In genomic region chr2:34677119-34677531, GRCh38 we compare ENCODE assay signal across 8 cellular contexts.
A peak's percentile ranks its signal among the peaks of the same experiment; 100 is the strongest.
DNase-seq lines count a peak whose midpoint lies in the region; ATAC-seq and TF ChIP-seq lines count a peak whose summit lies in the region.
"Not testable (repeated sequence)": the region's sequence is repeated elsewhere in the genome, so short reads cannot be mapped to it uniquely, and the experiment has no call there.

No MANE protein-coding gene starts in this region.

- peak overlapping the region; percentile 39 for H3K27ac Mint-ChIP-seq in endodermal cell
- peak overlapping the region; percentile 90 for H3K27ac Mint-ChIP-seq in neural progenitor cell

- not testable (repeated sequence) for H4K20me1 ChIP-seq in neural progenitor cell (ENCODE audit: low read depth)

- H3K4me1 ChIP-seq in endodermal cell (ENCODE audit: control insufficient read depth, insufficient read depth, low read length); neural progenitor cell: not testable (repeated sequence)

- H2AFZ ChIP-seq in neural progenitor cell (replicated peaks) = peak overlapping the region; percentile 26

- H3K79me2 ChIP-seq in neural progenitor cell (ENCODE audit: low read depth) = not testable (repeated sequence)

- H3K9me3 Mint-ChIP-seq in endodermal cell, neural progenitor cell: not testable (repeated sequence)

- not testable (repeated sequence) for H3F3A ChIP-seq in neural progenitor cell (ENCODE audit: low read depth)

- not testable (repeated sequence) for DNase-seq in endodermal cell; neural progenitor cell (ENCODE audit: low spot score)
- peak; percentile 58 for DNase-seq in left lobe of liver (ENCODE audit: low spot score)

- not testable (repeated sequence) for H3K27ac ChIP-seq in endodermal cell (ENCODE audit: low read depth, low read length); neural progenitor cell

- ATAC-seq in GM18498 (IDR thresholded peaks at IDR 0.05; ENCODE audit: unreplicated experiment) = peak; percentile 52
- ATAC-seq in GM18907 (IDR thresholded peaks at IDR 0.05; ENCODE audit: unreplicated experiment) = peak; percentile 61
- peak; percentile 63 for ATAC-seq in GM21423 (IDR thresholded peaks at IDR 0.05; ENCODE audit: unreplicated experiment)
- peak; percentile 70 for ATAC-seq in HG02943 (IDR thresholded peaks at IDR 0.05; ENCODE audit: low read depth, unreplicated experiment)
- peak; percentile 61 for ATAC-seq in HG03432 (IDR thresholded peaks at IDR 0.05; ENCODE audit: unreplicated experiment)
- peak; percentile 69 for ATAC-seq in left lobe of liver

- not testable (repeated sequence) for H3K9ac ChIP-seq in endodermal cell (ENCODE audit: extremely low read depth, low read length, poor library complexity, severe bottlenecking); neural progenitor cell

- H3K36me3 ChIP-seq in endodermal cell (ENCODE audit: control insufficient read depth, insufficient read depth, low read length); neural progenitor cell: not testable (repeated sequence)

- H3K36me3 Mint-ChIP-seq in endodermal cell (ENCODE audit: low read depth); neural progenitor cell: not testable (repeated sequence)

- not testable (repeated sequence) for H3K4me1 Mint-ChIP-seq in endodermal cell, neural progenitor cell

- H3K27me3 ChIP-seq in endodermal cell (ENCODE audit: control insufficient read depth, insufficient read depth, low read length, poor library complexity, severe bottlenecking); neural progenitor cell: not testable (repeated sequence)

- not testable (repeated sequence) for TF ChIP-seq CTCF in endodermal cell (conservative IDR thresholded peaks at IDR 0.05); neural progenitor cell (IDR thresholded peaks at IDR 0.05)

- not testable (repeated sequence) for H3K4me2 ChIP-seq in neural progenitor cell

- H3K9me3 ChIP-seq in endodermal cell (ENCODE audit: control insufficient read depth, low read length); neural progenitor cell (ENCODE audit: low read depth): not testable (repeated sequence)

- H3K4me3 ChIP-seq in endodermal cell (ENCODE audit: low read length); neural progenitor cell: not testable (repeated sequence)

- H3K4me3 Mint-ChIP-seq in endodermal cell = not testable (repeated sequence)
- peak overlapping the region; percentile 41 for H3K4me3 Mint-ChIP-seq in neural progenitor cell

- 88 to 93% methylated on average over 3 of the region's 3 CpGs for WGBS in endodermal cell (ENCODE audit: insufficient coverage in 1 of 2, insufficient read length in 1 of 2), 2 experiments

- not testable (repeated sequence) for H3K27me3 Mint-ChIP-seq in endodermal cell (ENCODE audit: insufficient read depth); neural progenitor cell (ENCODE audit: insufficient read depth, low read depth)
